Comparison of ENCODE assay signal across 12 cellular contexts in genomic region chr1:181133969-181134418, GRCh38. TPM values are rescaled to one million over a fixed set of nuclear protein-coding genes. Genes with fewer than 3 reads are reported as not detected.
DNase-seq lines count a peak whose midpoint lies in the region; ATAC-seq and TF ChIP-seq lines count a peak whose summit lies in the region.
"Had no signal": no experiment of that assay in that cellular context is flagged by ENCODE, and none has a peak within 500 bp of the region (broad histone marks: within the 10 kb centered on the region; RNA-seq: fewer than 3 reads in every experiment).

No MANE protein-coding gene starts in this region.

- H3K4me3 ChIP-seq in mammary epithelial cell (replicated peaks in 1 of 3; ENCODE audit: insufficient read depth in 1 of 3, low read depth in 2 of 3, low read length in 3 of 3), result no peak overlapping the region
- H3K4me3 ChIP-seq in RWPE2 (ENCODE audit: severe bottlenecking), result no peak overlapping the region
- H3K4me3 ChIP-seq in brain microvascular endothelial cell (ENCODE audit: low read depth, low read length), result no peak overlapping the region

- no peaks in the 10 kb centered on the region for H4K20me1 ChIP-seq in mammary epithelial cell (ENCODE audit: insufficient read depth, low read length)

- H3K9me3 Mint-ChIP-seq in MCF 10A (ENCODE audit: unreplicated experiment) (no peaks in the 10 kb centered on the region), glutamatergic neuron (ENCODE audit: unreplicated experiment) (peaks cover 26% of the 10 kb centered on the region)
- H3K9me3 Mint-ChIP-seq in activated T-helper 2 cell treated with anti-CD3 and anti-CD28 coated beads, Interferon-gamma antibody, Interleukin-2, Interleukin-4, amounts not matched to agents 10 μg/mL and 5 μg/mL and 100 μg/mL, durations not matched to agents 14 hours and 24 hours and 36 hours, result no peaks in the 10 kb centered on the region

- CTCF ChIA-PET in MCF 10A (lab: Yijun Ruan, JAX), result interaction anchor here (0.6 to 2.3 kb wide), 9 partner anchors 8 to 251 kb away, joined by 3 to 11 read pairs (median 4); no protein-coding TSS in a partner anchor
- CTCF ChIA-PET in mammary epithelial cell (lab: Charles Lee; ENCODE audit: low non-redundant PET), result no interaction called here

- no peak overlapping the region for H3K4me3 Mint-ChIP-seq in MCF 10A (ENCODE audit: unreplicated experiment)
- H3K4me3 Mint-ChIP-seq in glutamatergic neuron (ENCODE audit: unreplicated experiment), result no peak overlapping the region
- no peak overlapping the region for H3K4me3 Mint-ChIP-seq in activated T-helper 2 cell treated with anti-CD3 and anti-CD28 coated beads, Interferon-gamma antibody, Interleukin-2, Interleukin-4, amounts not matched to agents 10 μg/mL and 5 μg/mL and 100 μg/mL, durations not matched to agents 14 hours and 24 hours and 36 hours (ENCODE audit: low read depth)

- WGBS in mammary epithelial cell (ENCODE audit: low coverage, missing lambda C conversion rate), result 98% methylated on average over 9 of the region's 12 CpGs

- no peak overlapping the region for H3K9ac ChIP-seq in mammary epithelial cell (ENCODE audit: insufficient read depth, low read length)

- H3K4me1 ChIP-seq in mammary epithelial cell (ENCODE audit: insufficient read depth, low read length), result peaks cover 28% of the 10 kb centered on the region
- peaks cover 29% of the 10 kb centered on the region for H3K4me1 ChIP-seq in RWPE2 (ENCODE audit: insufficient read depth, poor library complexity, severe bottlenecking)

- H3K4me2 ChIP-seq in mammary epithelial cell (ENCODE audit: insufficient read depth, low read depth, low read length), result no peak overlapping the region

- TF ChIP-seq CTCF in MCF 10A (IDR thresholded peaks at IDR 0.05; ENCODE audit: unreplicated experiment) (no peak), mammary epithelial cell (conservative IDR thresholded peaks at IDR 0.05 in 1 of 2, IDR thresholded peaks at IDR 0.05 in 1 of 2; ENCODE audit: extremely low read depth in 1 of 2, insufficient read depth in 1 of 2, low read depth in 1 of 2, low read length in 2 of 2) (no peak), RWPE2 (IDR thresholded peaks at IDR 0.05; ENCODE audit: poor library complexity, severe bottlenecking) (no peak), glutamatergic neuron (IDR thresholded peaks at IDR 0.05; ENCODE audit: partially characterized antibody, unreplicated experiment) (no peak), brain microvascular endothelial cell (IDR thresholded peaks at IDR 0.05; ENCODE audit: low read depth, low read length, missing control alignments) (no peak)

- peak overlapping the region; percentile 100 for H3K27ac Mint-ChIP-seq in MCF 10A (ENCODE audit: low read depth, unreplicated experiment)
- peak overlapping the region; percentile 74 for H3K27ac Mint-ChIP-seq in glutamatergic neuron (ENCODE audit: unreplicated experiment)
- no peak overlapping the region for H3K27ac Mint-ChIP-seq in activated T-helper 2 cell treated with anti-CD3 and anti-CD28 coated beads, Interferon-gamma antibody, Interleukin-2, Interleukin-4, amounts not matched to agents 10 μg/mL and 5 μg/mL and 100 μg/mL, durations not matched to agents 14 hours and 24 hours and 36 hours

- H3K4me1 Mint-ChIP-seq in MCF 10A (ENCODE audit: insufficient read depth, unreplicated experiment) (peaks cover 46% of the 10 kb centered on the region), glutamatergic neuron (ENCODE audit: low read depth, unreplicated experiment) (peaks cover 55% of the 10 kb centered on the region)
- peaks cover 68% of the 10 kb centered on the region for H3K4me1 Mint-ChIP-seq in activated T-helper 2 cell treated with anti-CD3 and anti-CD28 coated beads, Interferon-gamma antibody, Interleukin-2, Interleukin-4, amounts not matched to agents 10 μg/mL and 5 μg/mL and 100 μg/mL, durations not matched to agents 14 hours and 24 hours and 36 hours (ENCODE audit: low read depth)

- no peaks in the 10 kb centered on the region for H3K27me3 Mint-ChIP-seq in MCF 10A (ENCODE audit: insufficient read depth, unreplicated experiment)
- H3K27me3 Mint-ChIP-seq in glutamatergic neuron (ENCODE audit: unreplicated experiment), result peaks cover 11% of the 10 kb centered on the region
- H3K27me3 Mint-ChIP-seq in activated T-helper 2 cell treated with anti-CD3 and anti-CD28 coated beads, Interferon-gamma antibody, Interleukin-2, Interleukin-4, amounts not matched to agents 10 μg/mL and 5 μg/mL and 100 μg/mL, durations not matched to agents 14 hours and 24 hours and 36 hours (ENCODE audit: low read depth), result no peaks in the 10 kb centered on the region

- POLR2A ChIA-PET in MCF 10A (lab: Yijun Ruan, JAX), result interaction anchor here (0.7 to 24.8 kb wide), 9 partner anchors 8 to 632 kb away, joined by 3 to 1402 read pairs (median 16); partner anchors contain the start of genes ACBD6, IER5, MR1 and STX6

- no peaks in the 10 kb centered on the region for H3K9me3 ChIP-seq in mammary epithelial cell (replicated peaks; ENCODE audit: insufficient read depth, low read length)
- H3K9me3 ChIP-seq in RWPE2 (ENCODE audit: severe bottlenecking), result no peaks in the 10 kb centered on the region

- in situ Hi-C loops in mammary epithelial cell (cut with MboI; ENCODE audit: low sequenced_read_pairs in 2 of 2) (loop anchor here in 1 of 2 donors (25.0 kb wide), 1 partner anchor 497 kb away; the partner anchor contains the start of gene XPR1), brain microvascular endothelial cell (cut with HindIII; ENCODE audit: low pct_ligation_motif_present, low sequenced_read_pairs) (no loop called here)

- dilution Hi-C loops in mammary epithelial cell (cut with HindIII; ENCODE audit: low sequenced_read_pairs), result no loop called here

- no peaks in the 10 kb centered on the region for H3K36me3 Mint-ChIP-seq in MCF 10A (ENCODE audit: insufficient read depth, unreplicated experiment)
- peaks cover 6% of the 10 kb centered on the region for H3K36me3 Mint-ChIP-seq in glutamatergic neuron (ENCODE audit: unreplicated experiment)
- no peaks in the 10 kb centered on the region for H3K36me3 Mint-ChIP-seq in activated T-helper 2 cell treated with anti-CD3 and anti-CD28 coated beads, Interferon-gamma antibody, Interleukin-2, Interleukin-4, amounts not matched to agents 10 μg/mL and 5 μg/mL and 100 μg/mL, durations not matched to agents 14 hours and 24 hours and 36 hours (ENCODE audit: low read depth)

- intact Hi-C loops in MCF 10A (cut with micrococcal nuclease), result loop anchor here (2.0 kb wide), 1 partner anchor 111 kb away; the partner anchor contains the start of gene STX6
- intact Hi-C loops in mammary epithelial cell (cut with micrococcal nuclease), result no loop called here
- intact Hi-C loops in activated T-helper 2 cell treated with anti-CD3 and anti-CD28 coated beads, Interferon-gamma antibody, Interleukin-2, Interleukin-4, amounts not matched to agents 10 μg/mL and 5 μg/mL and 100 μg/mL, durations not matched to agents 14 hours and 24 hours and 36 hours (cut with micrococcal nuclease), result loop anchor here (1.0 kb wide), 1 partner anchor 35 kb away; no protein-coding TSS in a partner anchor

- no peak for DNase-seq in MCF 10A (ENCODE audit: unreplicated experiment)
- no peak for DNase-seq in mammary epithelial cell
- no peak for DNase-seq in RWPE2 (ENCODE audit: low spot score)
- no peak for DNase-seq in glutamatergic neuron
- no peak for DNase-seq in brain microvascular endothelial cell
- DNase-seq in activated T-helper 2 cell treated with anti-CD3 and anti-CD28 coated beads, Interferon-gamma antibody, Interleukin-2, Interleukin-4, amounts not matched to agents 10 μg/mL and 5 μg/mL and 100 μg/mL, durations not matched to agents 14 hours and 24 hours and 36 hours (ENCODE audit: low spot score), result no peak
- no peak for DNase-seq in DMS153 treated with DMSO at 0.1 percent for 48 hours (lab: John Stamatoyannopoulos, UW; ENCODE audit: unreplicated experiment)
- no peak for DNase-seq in NCI-H526 treated with DMSO at 0.1 percent for 48 hours (lab: John Stamatoyannopoulos, UW)
- DNase-seq: DMS79 treated with DMSO at 0.1 percent for 48 hours, NCI-H1436 treated with DMSO at 0.1 percent for 48 hours, NCI-H510A, T-helper 9 cell had no signal

- H3K27me3 ChIP-seq in mammary epithelial cell (ENCODE audit: insufficient read depth, low read length) (no peaks in the 10 kb centered on the region), RWPE2 (ENCODE audit: insufficient read depth, poor library complexity, severe bottlenecking) (no peaks in the 10 kb centered on the region), brain microvascular endothelial cell (replicated peaks) (no peaks in the 10 kb centered on the region)

- no peaks in the 10 kb centered on the region for H3K79me2 ChIP-seq in mammary epithelial cell (ENCODE audit: insufficient read depth, low read length)

- H2AFZ ChIP-seq in mammary epithelial cell (ENCODE audit: low read depth, low read length), result no peak overlapping the region

- H3K36me3 ChIP-seq in mammary epithelial cell (ENCODE audit: insufficient read depth, low read length) (no peaks in the 10 kb centered on the region), RWPE2 (ENCODE audit: low read depth) (no peaks in the 10 kb centered on the region), brain microvascular endothelial cell (replicated peaks) (no peaks in the 10 kb centered on the region)

- no peak for ATAC-seq in RWPE2 (ENCODE audit: low read depth)

- no TSS peak for BruUV-seq in MCF 10A (replicated peaks; lab: Mats Ljungman, UMichigan)
- no TSS peak for BruUV-seq in mammary epithelial cell (replicated peaks; lab: Mats Ljungman, UMichigan)

- H3K27ac ChIP-seq in mammary epithelial cell (ENCODE audit: insufficient read depth, low read depth, low read length), result no peak overlapping the region
- peak overlapping the region; percentile 93 for H3K27ac ChIP-seq in RWPE2 (ENCODE audit: poor library complexity, severe bottlenecking)
- no peak overlapping the region for H3K27ac ChIP-seq in brain microvascular endothelial cell

RNA-seq across cellular contexts. Expression of gene IER5, which starts 45.5 kb away (rescaled TPM):
- total RNA-seq in MCF 10A (2022) (47.5 and 49.5 TPM in 2 replicates), mammary epithelial cell (10 to 100 TPM; 16.3 to 37.5 TPM), glutamatergic neuron (ENCODE audit: unreplicated experiment) (8.8 TPM)
- polyA plus RNA-seq in mammary epithelial cell, result 21.0 TPM
- 11.8 TPM for polyA minus RNA-seq in mammary epithelial cell
- 44.3 and 44.6 TPM in 2 replicates for total RNA-seq in activated T-helper 2 cell treated with anti-CD3 and anti-CD28 coated beads, Interferon-gamma antibody, Interleukin-2, Interleukin-4, amounts not matched to agents 10 μg/mL and 5 μg/mL and 100 μg/mL, durations not matched to agents 14 hours and 24 hours and 36 hours
